Comparison of ENCODE assay signal across 9 cellular contexts in the genomic region with DNA sequence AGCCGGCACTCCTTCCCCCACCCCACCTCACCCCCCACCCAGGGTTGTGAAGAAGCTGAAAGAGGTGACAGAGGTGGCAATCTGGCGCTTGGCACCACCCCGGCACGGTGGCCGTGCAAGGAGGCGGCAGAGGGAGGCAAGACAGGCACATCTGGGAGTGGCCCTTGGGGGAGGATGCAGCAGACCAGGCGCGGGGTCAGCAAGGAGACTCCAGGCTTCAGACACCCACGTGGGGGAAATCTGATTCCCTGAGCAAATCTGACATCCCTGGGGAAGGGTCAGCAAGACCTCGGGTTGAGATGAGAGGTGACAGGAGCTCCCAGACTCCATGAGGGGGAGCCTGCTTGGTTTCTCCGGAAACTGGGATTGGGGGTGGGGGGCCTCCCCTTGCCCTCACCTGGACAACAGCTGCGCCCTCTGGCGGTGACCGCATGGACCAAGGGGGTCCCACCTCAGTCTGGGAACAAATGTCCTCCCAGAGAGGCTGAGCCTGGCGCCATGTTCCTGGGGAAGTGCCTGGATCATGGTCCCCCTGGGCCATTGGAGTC.
DNase-seq lines count a peak whose midpoint lies in the region; ATAC-seq, FAIRE-seq and TF ChIP-seq lines count a peak whose summit lies in the region.
"Had no signal": no experiment of that assay in that cellular context is flagged by ENCODE, and none has a peak within 500 bp of the region (broad histone marks: within the 10 kb centered on the region; RNA-seq: fewer than 3 reads in every experiment).

No MANE protein-coding gene starts in this region.

- TF ChIP-seq CTCF in GM12874 (IDR thresholded peaks at IDR 0.05; ENCODE audit: insufficient read depth, low read depth, low read length) (peak; percentile 61), SU-DHL-6 (IDR thresholded peaks at IDR 0.05; ENCODE audit: insufficient read depth, low read length, poor library complexity, severe bottlenecking) (peak; percentile 87)

- TF ChIP-seq POLR2A in erythroblast (IDR thresholded peaks at IDR 0.05; ENCODE audit: low read length) = no peak

- no peak overlapping the region for H3K4me3 ChIP-seq in SU-DHL-6 (ENCODE audit: insufficient read depth, low read length, poor library complexity, severe bottlenecking)

- no peaks in the 10 kb centered on the region for H4K20me1 ChIP-seq in SU-DHL-6 (ENCODE audit: low read depth, low read length)

- no peak overlapping the region for H3K4me2 ChIP-seq in SU-DHL-6 (ENCODE audit: low read depth, low read length, poor library complexity, severe bottlenecking)

- no peaks in the 10 kb centered on the region for H3K27me3 ChIP-seq in SU-DHL-6 (ENCODE audit: low read length)

- no peaks in the 10 kb centered on the region for H3K79me2 ChIP-seq in SU-DHL-6 (ENCODE audit: insufficient read depth, low read length)

- no peak overlapping the region for H3K27ac ChIP-seq in SU-DHL-6 (ENCODE audit: low read depth, low read length)

- H3F3A ChIP-seq in SU-DHL-6 (ENCODE audit: insufficient read depth) = no peaks in the 10 kb centered on the region

- no peak for ATAC-seq in HG03520 (IDR thresholded peaks at IDR 0.05; ENCODE audit: unreplicated experiment)

- no peak for FAIRE-seq in GM19239 (lab: Jason Lieb, UNC)

- H3K36me3 ChIP-seq in SU-DHL-6 (ENCODE audit: low read length) = no peaks in the 10 kb centered on the region

- H2AFZ ChIP-seq in SU-DHL-6 (ENCODE audit: low read depth, low read length, severe bottlenecking) = no peak overlapping the region

- H3K9me2 ChIP-seq in SU-DHL-6 (replicated peaks; ENCODE audit: insufficient read depth, low read length) = no peaks in the 10 kb centered on the region

- no peaks in the 10 kb centered on the region for H3K9me3 ChIP-seq in SU-DHL-6 (ENCODE audit: insufficient read depth, low read length)

- no peak overlapping the region for H3K9ac ChIP-seq in SU-DHL-6 (ENCODE audit: low read length)

- DNase-seq in erythroblast (lab: John Stamatoyannopoulos, UW) (peak; percentile 31 to 53), retina (peak; percentile 72), Ammon's horn (ENCODE audit: low spot score) (no peak), GM19239 (ENCODE audit: insufficient read length, low spot score) (no peak), GOT3 (lab: John Stamatoyannopoulos, UW) (no peak)
- DNase-seq: NCI-H187 treated with DMSO at 0.1 percent for 48 hours had no signal

Comparison
In these comparisons a context has a peak if more than half of its experiments do, and no peak if none do; other contexts are left out.
1. DNase-seq: peak in erythroblast (2 of 2) and retina (single experiment); none in Ammon's horn (single experiment), GM19239 (single experiment) and GOT3 (single experiment).